ENCODE assay signal across 3 cellular contexts in the genomic region with DNA sequence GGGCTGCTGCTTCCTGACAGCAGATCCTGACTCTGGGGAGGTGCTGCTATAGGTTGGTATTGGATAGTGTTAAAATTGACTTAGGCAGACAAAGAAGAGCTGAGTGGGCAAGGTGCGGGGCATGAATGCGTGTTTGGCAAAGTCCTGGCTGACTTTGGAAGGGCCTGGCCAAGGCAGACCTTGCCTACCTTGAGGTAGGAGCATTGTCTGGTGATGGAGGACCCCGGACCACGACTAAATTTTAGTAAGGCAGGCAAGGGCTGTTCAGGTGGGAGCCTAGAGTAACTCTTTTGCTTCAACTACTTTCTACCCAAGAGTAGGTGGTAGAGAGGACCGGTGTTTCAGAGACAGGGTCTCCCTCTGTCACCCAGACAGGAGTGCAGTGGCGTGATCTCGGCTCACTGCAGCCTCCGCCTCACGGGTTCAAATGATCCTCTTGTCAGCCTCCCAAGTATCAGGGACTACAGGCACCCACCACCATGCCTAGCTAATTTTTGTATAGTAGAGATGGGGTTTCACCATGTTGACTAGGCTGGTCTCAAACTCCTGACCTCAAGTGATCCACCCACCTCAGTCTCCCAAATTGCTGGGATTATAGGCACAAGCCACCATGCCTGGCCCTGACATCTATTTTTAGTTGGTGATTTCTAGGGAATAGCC.
A peak's percentile ranks its signal among the peaks of the same experiment; 100 is the strongest.
TF ChIP-seq lines count a peak whose summit lies in the region.

No MANE protein-coding gene starts in this region.

TF ChIP-seq in A549, 52 proteins besides CTCF, POLR2A, EP300 and RAD21:
- TF ChIP-seq FOXS1 (CRISPR knock-in tag; IDR thresholded peaks at IDR 0.05) (no peak), TFCP2L1 (CRISPR knock-in tag; IDR thresholded peaks at IDR 0.05) (0 out of 2 replicates have a peak, but pooled peaks have one; percentile 12), JUN (IDR thresholded peaks at IDR 0.05) (no peak), CHD4 (IDR thresholded peaks at IDR 0.05; ENCODE audit: borderline replicate concordance) (no peak)
- TF ChIP-seq, protein P1, sequence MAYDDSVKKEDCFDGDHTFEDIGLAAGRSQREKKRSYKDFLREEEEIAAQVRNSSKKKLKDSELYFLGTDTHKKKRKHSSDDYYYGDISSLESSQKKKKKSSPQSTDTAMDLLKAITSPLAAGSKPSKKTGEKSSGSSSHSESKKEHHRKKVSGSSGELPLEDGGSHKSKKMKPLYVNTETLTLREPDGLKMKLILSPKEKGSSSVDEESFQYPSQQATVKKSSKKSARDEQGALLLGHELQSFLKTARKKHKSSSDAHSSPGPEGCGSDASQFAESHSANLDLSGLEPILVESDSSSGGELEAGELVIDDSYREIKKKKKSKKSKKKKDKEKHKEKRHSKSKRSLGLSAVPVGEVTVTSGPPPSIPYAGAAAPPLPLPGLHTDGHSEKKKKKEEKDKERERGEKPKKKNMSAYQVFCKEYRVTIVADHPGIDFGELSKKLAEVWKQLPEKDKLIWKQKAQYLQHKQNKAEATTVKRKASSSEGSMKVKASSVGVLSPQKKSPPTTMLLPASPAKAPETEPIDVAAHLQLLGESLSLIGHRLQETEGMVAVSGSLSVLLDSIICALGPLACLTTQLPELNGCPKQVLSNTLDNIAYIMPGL (CRISPR knock-in tag; IDR thresholded peaks at IDR 0.05; ENCODE audit: borderline replicate concordance) = no peak
TF ChIP-seq in A549: peak in this region for 1.

TF ChIP-seq in GM12891, 5 proteins besides CTCF, POLR2A, EP300 and RAD21:
- TF ChIP-seq POLR2AphosphoS5 (IDR thresholded peaks at IDR 0.05; ENCODE audit: low read depth, low read length) = peak; percentile 81
- no peak for TF ChIP-seq TAF1 (IDR thresholded peaks at IDR 0.05; ENCODE audit: low read depth, low read length)
TF ChIP-seq in GM12891: peak in this region for 1.

TF ChIP-seq in WTC11, 78 proteins besides CTCF, POLR2A, EP300 and RAD21:
- TF ChIP-seq, protein P2, sequence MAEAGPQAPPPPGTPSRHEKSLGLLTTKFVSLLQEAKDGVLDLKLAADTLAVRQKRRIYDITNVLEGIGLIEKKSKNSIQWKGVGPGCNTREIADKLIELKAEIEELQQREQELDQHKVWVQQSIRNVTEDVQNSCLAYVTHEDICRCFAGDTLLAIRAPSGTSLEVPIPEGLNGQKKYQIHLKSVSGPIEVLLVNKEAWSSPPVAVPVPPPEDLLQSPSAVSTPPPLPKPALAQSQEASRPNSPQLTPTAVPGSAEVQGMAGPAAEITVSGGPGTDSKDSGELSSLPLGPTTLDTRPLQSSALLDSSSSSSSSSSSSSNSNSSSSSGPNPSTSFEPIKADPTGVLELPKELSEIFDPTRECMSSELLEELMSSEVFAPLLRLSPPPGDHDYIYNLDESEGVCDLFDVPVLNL (CRISPR knock-in tag; IDR thresholded peaks at IDR 0.05; ENCODE audit: borderline replicate concordance, low read depth) = no peak
- TF ChIP-seq NFATC4 (CRISPR knock-in tag; IDR thresholded peaks at IDR 0.05) = 0 out of 2 replicates have a peak, but pooled peaks have one; percentile 12
